24 cellular contexts compared by ENCODE assay signal in genomic region chr16:66220766-66221165, GRCh38.
DNase-seq lines count a peak whose midpoint lies in the region; TF ChIP-seq lines count a peak whose summit lies in the region.
"Had no signal": no experiment of that assay in that cellular context is flagged by ENCODE, and none has a peak within 500 bp of the region (broad histone marks: within the 10 kb centered on the region; RNA-seq: fewer than 3 reads in every experiment).

No MANE protein-coding gene starts in this region.

- peak overlapping the region in 2 of 3 experiments; percentile 50 to 74 for H3K27ac Mint-ChIP-seq in nephron
- no peak overlapping the region for H3K27ac Mint-ChIP-seq in immature natural killer cell
- H3K27ac Mint-ChIP-seq: CD4-positive, alpha-beta memory T cell; stimulated activated naive CD8-positive, alpha-beta T cell treated with anti-CD3 and anti-CD28 coated beads, Interleukin-15, Interleukin-2, amounts not matched to agents 100 ng/mL and 50 ng/mL, for 24 hours had no signal

- H3K4me3 Mint-ChIP-seq in nephron (no peak overlapping the region), immature natural killer cell (no peak overlapping the region)
- H3K4me3 Mint-ChIP-seq: stimulated activated naive CD8-positive, alpha-beta T cell treated with anti-CD3 and anti-CD28 coated beads, Interleukin-15, Interleukin-2, amounts not matched to agents 100 ng/mL and 50 ng/mL, for 24 hours had no signal

- no peak for TF ChIP-seq CTCF in nephron (IDR thresholded peaks at IDR 0.05; ENCODE audit: unreplicated experiment in 3 of 3)

- H3K36me3 Mint-ChIP-seq in nephron (ENCODE audit: low read depth) (no peaks in the 10 kb centered on the region), immature natural killer cell (no peaks in the 10 kb centered on the region)
- H3K36me3 Mint-ChIP-seq: CD4-positive, alpha-beta memory T cell had no signal

- H3K4me1 Mint-ChIP-seq in nephron (peaks cover 26% of the 10 kb centered on the region), immature natural killer cell (peaks cover 0 to 2% of the 10 kb centered on the region in 2 donors)

- DNase-seq in DMS153 (lab: John Stamatoyannopoulos, UW) (peak; percentile 44), DMS153 treated with DMSO at 0.1 percent for 48 hours (lab: John Stamatoyannopoulos, UW; ENCODE audit: unreplicated experiment) (no peak), GF-D8 (lab: John Stamatoyannopoulos, UW) (peak; percentile 14), NOMO-1 (lab: John Stamatoyannopoulos, UW; ENCODE audit: unreplicated experiment in 2 of 2) (peak; percentile 71 to 75), immature natural killer cell (no peak), OCI-M2 (lab: John Stamatoyannopoulos, UW; ENCODE audit: unreplicated experiment) (no peak)
- no peak for DNase-seq in central memory CD4-positive, alpha-beta T cell
- DNase-seq: activated CD4-positive, alpha-beta T cell treated with anti-CD3 and anti-CD28 coated beads, Interleukin-2, amount 50 U/mL, for 1 hour; activated naive CD4-positive, alpha-beta T cell treated with Interleukin-2 at 50 U/mL for 16 hours; cerebellar nuclear complex; dorsolateral prefrontal cortex; gastrocnemius medialis; hippocampal formation; mesenchymal stem cell; MM.1S; NCI-H2171 treated with DMSO at 0.1 percent for 48 hours; NCI-H524 treated with DMSO at 0.1 percent for 48 hours; occipital lobe; OCI-M1; SW 1271; T-helper 9 cell had no signal

- H3K9me3 Mint-ChIP-seq in nephron = no peaks in the 10 kb centered on the region
- H3K9me3 Mint-ChIP-seq in immature natural killer cell = no peaks in the 10 kb centered on the region
- H3K9me3 Mint-ChIP-seq: CD4-positive, alpha-beta memory T cell; stimulated activated naive CD8-positive, alpha-beta T cell treated with anti-CD3 and anti-CD28 coated beads, Interleukin-15, Interleukin-2, amounts not matched to agents 100 ng/mL and 50 ng/mL, for 24 hours had no signal

- H3K27me3 Mint-ChIP-seq in nephron (ENCODE audit: low read depth) (peaks cover 3% of the 10 kb centered on the region), immature natural killer cell (ENCODE audit: low read depth in 3 of 3) (peaks cover 0 to 9% (median 5%) of the 10 kb centered on the region in 3 donors)

Comparison
In these comparisons a context has a peak if more than half of its experiments do, and no peak if none do; other contexts are left out.
1. DNase-seq: peak in DMS153 (single experiment), GF-D8 (single experiment) and NOMO-1 (2 of 2); none in DMS153 treated with DMSO at 0.1 percent for 48 hours (single experiment), immature natural killer cell (0 of 3), central memory CD4-positive, alpha-beta T cell (single experiment) and OCI-M2 (single experiment).
2. H3K27ac Mint-ChIP-seq: peak in nephron (2 of 3); none in immature natural killer cell (0 of 6).